ENCODE assay signal across 8 cellular contexts in the genomic region with DNA sequence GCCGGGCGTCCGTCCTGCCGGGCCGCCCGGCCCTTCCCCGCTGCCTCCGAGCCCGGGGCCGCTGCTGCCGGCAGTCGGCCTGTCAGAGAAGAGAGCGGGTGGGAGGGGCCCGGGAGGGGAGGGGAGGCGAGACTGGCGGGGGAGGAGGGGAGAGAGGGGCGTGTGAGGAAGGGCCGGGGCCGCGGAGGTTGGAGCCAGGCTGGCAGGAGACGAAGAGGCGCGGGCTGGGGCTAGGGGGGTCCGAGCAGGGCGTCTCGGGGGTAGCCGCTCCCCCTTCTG. TPM values are rescaled to one million over a fixed set of nuclear protein-coding genes. Genes with fewer than 3 reads are reported as not detected.
DNase-seq lines count a peak whose midpoint lies in the region; ATAC-seq and TF ChIP-seq lines count a peak whose summit lies in the region.

No MANE protein-coding gene starts in this region.

- H3K27ac ChIP-seq in breast epithelium = peak overlapping the region; percentile 100
- peak overlapping the region; percentile 96 for H3K27ac ChIP-seq in lower lobe of right lung
- peak overlapping the region; percentile 98 for H3K27ac ChIP-seq in thymus (ENCODE audit: low read depth)

- H3K9me3 ChIP-seq in NT2/D1 (ENCODE audit: insufficient read depth, low read length) = no peaks in the 10 kb centered on the region
- no peaks in the 10 kb centered on the region for H3K9me3 ChIP-seq in breast epithelium
- no peaks in the 10 kb centered on the region for H3K9me3 ChIP-seq in lower lobe of right lung
- no peaks in the 10 kb centered on the region for H3K9me3 ChIP-seq in thymus (ENCODE audit: control insufficient read depth)

- H3K4me1 ChIP-seq in NT2/D1 (ENCODE audit: insufficient read depth, insufficient read length) (no peaks in the 10 kb centered on the region), breast epithelium (no peaks in the 10 kb centered on the region), lower lobe of right lung (peaks cover 45% of the 10 kb centered on the region), thymus (ENCODE audit: control insufficient read depth, insufficient read depth, low read length) (no peaks in the 10 kb centered on the region)

- H3K9me3 Mint-ChIP-seq in activated CD8-positive, alpha-beta memory T cell treated with anti-CD3 and anti-CD28 coated beads, Interleukin-2, amount 10 ng/mL, durations not matched to agents 7 days and 5 days (ENCODE audit: low read depth) = no peaks in the 10 kb centered on the region

- 2% methylated on average over 27 of the region's 27 CpGs for WGBS in thymus

- H3K9ac ChIP-seq in NT2/D1 (ENCODE audit: insufficient read length, low read depth) = peak overlapping the region; percentile 44

- ATAC-seq in activated CD8-positive, alpha-beta memory T cell treated with anti-CD3 and anti-CD28 coated beads, Interleukin-2, amount 10 ng/mL, durations not matched to agents 7 days and 5 days = peak; percentile 48
- ATAC-seq in HG02642 (IDR thresholded peaks at IDR 0.05; ENCODE audit: poor library complexity, unreplicated experiment) (peak; percentile 37), lower lobe of right lung (peak; percentile 80 to 84)

- H3K27ac Mint-ChIP-seq in activated CD8-positive, alpha-beta memory T cell treated with anti-CD3 and anti-CD28 coated beads, Interleukin-2, amount 10 ng/mL, durations not matched to agents 7 days and 5 days = peak overlapping the region; percentile 92

- TF ChIP-seq POLR2A in breast epithelium (IDR thresholded peaks at IDR 0.05) = no peak

- no peak for TF ChIP-seq CTCF in breast epithelium (IDR thresholded peaks at IDR 0.05)
- no peak for TF ChIP-seq CTCF in lower lobe of right lung (IDR thresholded peaks at IDR 0.05)

- H3K4me3 ChIP-seq in NT2/D1 (ENCODE audit: insufficient read length, low read depth) (peak overlapping the region; percentile 63), breast epithelium (peak overlapping the region; percentile 100), lower lobe of right lung (peak overlapping the region; percentile 100), thymus (ENCODE audit: low read length) (peak overlapping the region; percentile 100)

- H3K36me3 ChIP-seq in NT2/D1 (ENCODE audit: insufficient read depth, insufficient read length, low read length) (no peaks in the 10 kb centered on the region), breast epithelium (no peaks in the 10 kb centered on the region), lower lobe of right lung (peaks cover 11% of the 10 kb centered on the region), thymus (ENCODE audit: control insufficient read depth, insufficient read depth) (peaks cover 3% of the 10 kb centered on the region)

- H3K4me3 Mint-ChIP-seq in activated CD8-positive, alpha-beta memory T cell treated with anti-CD3 and anti-CD28 coated beads, Interleukin-2, amount 10 ng/mL, durations not matched to agents 7 days and 5 days = peak overlapping the region; percentile 86

- peaks cover 39% of the 10 kb centered on the region for H3K4me1 Mint-ChIP-seq in activated CD8-positive, alpha-beta memory T cell treated with anti-CD3 and anti-CD28 coated beads, Interleukin-2, amount 10 ng/mL, durations not matched to agents 7 days and 5 days

- intact Hi-C loops in breast epithelium (cut with DNase I; ENCODE audit: low total_unique reads) (loop anchor here (10.0 kb wide), 1 partner anchor 72 kb away; the partner anchor contains the start of gene ATP6V0E1), lower lobe of right lung (cut with DNase I) (loop anchor here (10.0 kb wide), 1 partner anchor 72 kb away; the partner anchor contains the start of gene ATP6V0E1)

- H3K27me3 ChIP-seq in NT2/D1 (ENCODE audit: insufficient read depth, insufficient read length) (peaks cover 20% of the 10 kb centered on the region), breast epithelium (no peaks in the 10 kb centered on the region), lower lobe of right lung (ENCODE audit: low read depth) (no peaks in the 10 kb centered on the region), thymus (ENCODE audit: control insufficient read depth, insufficient read depth) (no peaks in the 10 kb centered on the region)

- peaks cover 4% of the 10 kb centered on the region for H3K27me3 Mint-ChIP-seq in activated CD8-positive, alpha-beta memory T cell treated with anti-CD3 and anti-CD28 coated beads, Interleukin-2, amount 10 ng/mL, durations not matched to agents 7 days and 5 days

- no peak for DNase-seq in activated CD8-positive, alpha-beta memory T cell treated with anti-CD3 and anti-CD28 coated beads, Interleukin-2, amount 10 ng/mL, durations not matched to agents 7 days and 5 days
- DNase-seq in activated CD8-positive, alpha-beta memory T cell treated with anti-CD3 and anti-CD28 coated beads for 24 hours = no peak
- DNase-seq in NT2/D1 (ENCODE audit: low read depth, low spot score) (peak; percentile 15), breast epithelium (ENCODE audit: low spot score in 2 of 2) (no peak), lower lobe of right lung (no peak), H4 (ENCODE audit: low spot score) (no peak)

- H3K36me3 Mint-ChIP-seq in activated CD8-positive, alpha-beta memory T cell treated with anti-CD3 and anti-CD28 coated beads, Interleukin-2, amount 10 ng/mL, durations not matched to agents 7 days and 5 days = no peaks in the 10 kb centered on the region

- CTCF ChIA-PET in activated CD8-positive, alpha-beta memory T cell treated with anti-CD3 and anti-CD28 coated beads, Interleukin-2, amount 10 ng/mL, durations not matched to agents 7 days and 5 days (lab: Charles Lee) = interaction anchor here (1.0 to 2.0 kb wide), 9 partner anchors 9 to 284 kb away, joined by 3 to 13 read pairs (median 6); partner anchors contain the start of gene ATP6V0E1

RNA-seq across cellular contexts. Expression of gene CREBRF, which starts 0.6 kb away (rescaled TPM):
- total RNA-seq in activated CD8-positive, alpha-beta memory T cell treated with anti-CD3 and anti-CD28 coated beads, Interleukin-2, amount 10 ng/mL, durations not matched to agents 7 days and 5 days = 10 to 100 TPM; 11.2 to 14.7 TPM
- total RNA-seq in breast epithelium = 10 to 100 TPM; 51.1 to 77.1 (median 63.8) TPM
- 50.2 TPM for total RNA-seq in lower lobe of right lung
- 12.8 TPM for polyA plus RNA-seq in thymus
- total RNA-seq in H4 (2014; rRNA removed; shearing (Covaris generic)) = 4.4 and 7.2 TPM in 2 replicates
